12 cellular contexts compared by ENCODE assay signal in the genomic region with DNA sequence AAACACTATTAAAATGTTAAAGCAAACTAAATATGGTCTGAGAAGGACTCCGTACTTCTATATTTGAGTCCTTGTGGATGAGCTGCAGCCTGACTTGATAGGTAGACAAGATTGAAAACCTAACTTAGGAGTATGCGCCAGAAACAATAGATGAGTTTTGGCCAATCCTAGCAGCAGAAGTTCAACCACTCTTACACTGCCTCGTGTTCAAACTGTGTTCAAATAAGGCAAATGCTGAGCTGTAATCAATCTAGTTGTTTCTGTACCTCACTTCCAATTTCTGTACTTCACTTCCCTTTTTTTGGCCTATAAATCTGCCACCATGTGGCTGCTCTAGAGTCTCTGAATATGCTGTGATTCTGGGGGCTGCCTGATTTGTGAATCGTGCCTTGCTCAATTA. TPM values are rescaled to one million over a fixed set of nuclear protein-coding genes. Genes with fewer than 3 reads are reported as not detected.
DNase-seq lines count a peak whose midpoint lies in the region; ATAC-seq, FAIRE-seq and TF ChIP-seq lines count a peak whose summit lies in the region.
"Had no signal": no experiment of that assay in that cellular context is flagged by ENCODE, and none has a peak within 500 bp of the region (broad histone marks: within the 10 kb centered on the region; RNA-seq: fewer than 3 reads in every experiment).

No MANE protein-coding gene starts in this region.

- no peak overlapping the region for H3K9ac ChIP-seq in K562 (ENCODE audit: insufficient read depth in 1 of 2, low read depth in 2 of 2, low read length in 2 of 2)

- no peaks in the 10 kb centered on the region; the same call in 1 of the 2 replicates for H3K9me3 ChIP-seq in K562 (replicated peaks; ENCODE audit: control insufficient read depth, insufficient read depth, low read depth, low read length)

- FAIRE-seq in GM12891 (lab: Jason Lieb, UNC) (peak; percentile 61), K562 (lab: Jason Lieb, UNC) (peak; percentile 52)

- no peak for DNase-seq in GM12891 (ENCODE audit: insufficient read length, low spot score)
- DNase-seq in K562 (ENCODE audit: extremely low read depth in 1 of 4, low spot score in 3 of 4): peak in 2 of 4 experiments; percentile 9 to 51
- DNase-seq in activated CD4-positive, alpha-beta T cell treated with anti-CD3 and anti-CD28 coated beads, Interleukin-2, amount 50 U/mL, for 4 hours: no peak
- no peak for DNase-seq in DMS 273 (lab: John Stamatoyannopoulos, UW; ENCODE audit: unreplicated experiment)
- DNase-seq in lower leg skin (ENCODE audit: low spot score in 2 of 2): no peak
- no peak for DNase-seq in LoVo (ENCODE audit: low spot score)
- DNase-seq: activated CD8-positive, alpha-beta memory T cell treated with anti-CD3 and anti-CD28 coated beads, Interleukin-2, amount 10 ng/mL, durations not matched to agents 7 days and 5 days; CD4-positive, CD25-positive, alpha-beta regulatory T cell; effector CD8-positive, alpha-beta T cell; NCI-H524 had no signal

- no peaks in the 10 kb centered on the region for H3K4me1 ChIP-seq in K562 (replicated peaks in 1 of 2; ENCODE audit: control insufficient read depth in 2 of 2, insufficient read depth in 2 of 2, low read length in 2 of 2)

- POLR2A ChIA-PET in K562 (lab: Yijun Ruan, JAX): no interaction called here

- peak; percentile 25; the same call in 1 of the 2 replicates for TF ChIP-seq EP300 in K562 (IDR thresholded peaks at IDR 0.05; ENCODE audit: low read length)

- 22% methylated on average over 4 of the region's 4 CpGs for WGBS in K562 (ENCODE audit: insufficient coverage, low coverage, missing lambda C conversion rate)
- WGBS in lower leg skin, 2 donors: 71 to 73% methylated on average over 4 of the region's 4 CpGs

- BruUV-seq in K562 (replicated peaks; lab: Mats Ljungman, UMichigan): no TSS peak

- CTCF ChIA-PET in K562 (lab: Yijun Ruan, JAX; ENCODE audit: low intra/inter-chr PET ratio): no interaction called here

- TF ChIP-seq RAD21 in K562 (CRISPR knock-in tag; conservative IDR thresholded peaks at IDR 0.05 in 1 of 2, IDR thresholded peaks at IDR 0.05 in 1 of 2): no peak

- no peaks in the 10 kb centered on the region for H4K20me1 ChIP-seq in K562 (replicated peaks; ENCODE audit: control insufficient read depth, insufficient read depth, low read length)

- peaks cover 5% of the 10 kb centered on the region; the same call in 1 of the 3 replicates for H3K36me3 ChIP-seq in K562 (ENCODE audit: control insufficient read depth, insufficient read depth, low read length)

- H3K27me3 ChIP-seq in K562 (ENCODE audit: control insufficient read depth in 2 of 2, insufficient read depth in 2 of 2, low read length in 2 of 2): no peaks in the 10 kb centered on the region

- H2AFZ ChIP-seq in K562 (ENCODE audit: low read depth, low read length): no peak overlapping the region

- TF ChIP-seq CTCF in K562 (IDR thresholded peaks at IDR 0.05 in 2 of 3, conservative IDR thresholded peaks at IDR 0.05 in 1 of 3; ENCODE audit: insufficient read depth in 2 of 3, low read depth in 1 of 3, low read length in 3 of 3) (peak in 1 of 3 experiments; percentile 5; a peak in 1 of 6 replicates), lower leg skin (IDR thresholded peaks at IDR 0.05) (no peak)

- peak overlapping the region; percentile 11; the same call in 1 of the 2 replicates for H3K4me2 ChIP-seq in K562 (ENCODE audit: insufficient read depth, low read length)

- peaks cover 69% of the 10 kb centered on the region for H3K79me2 ChIP-seq in K562 (ENCODE audit: control insufficient read depth, insufficient read depth, low read length)

- ATAC-seq in GM21526 (IDR thresholded peaks at IDR 0.05; ENCODE audit: low FRiP score, unreplicated experiment) (peak; percentile 92), HG03520 (IDR thresholded peaks at IDR 0.05; ENCODE audit: unreplicated experiment) (peak; percentile 76), K562 (peak; percentile 68)
- ATAC-seq: activated CD8-positive, alpha-beta memory T cell treated with anti-CD3 and anti-CD28 coated beads, Interleukin-2, amount 10 ng/mL, durations not matched to agents 7 days and 5 days had no signal

- no peak overlapping the region for H3K27ac ChIP-seq in K562 (ENCODE audit: extremely low read depth, low read depth, low read length)

- no peak for TF ChIP-seq POLR2A in GM12891 (IDR thresholded peaks at IDR 0.05; ENCODE audit: low read depth, low read length)
- no peak for TF ChIP-seq POLR2A in K562 (conservative IDR thresholded peaks at IDR 0.05)
- no peak for TF ChIP-seq POLR2A in lower leg skin (IDR thresholded peaks at IDR 0.05)

- no peaks in the 10 kb centered on the region for H3K9me1 ChIP-seq in K562 (ENCODE audit: control insufficient read depth, insufficient read depth, low read length)

- intact Hi-C loops in K562 (cut with micrococcal nuclease) (loop anchor here (5.0 kb wide), 1 partner anchor 102 kb away; no protein-coding TSS in a partner anchor), lower leg skin (cut with DNase I; ENCODE audit: low total_unique reads) (no loop called here)

- H3K4me3 ChIP-seq in K562 (no peak overlapping the region), lower leg skin (ENCODE audit: low read depth, poor library complexity, severe bottlenecking) (no peak overlapping the region)

- in situ Hi-C loops in K562 (cut with MboI): loop anchor here (10.0 kb wide), 1 partner anchor 350 kb away; no protein-coding TSS in a partner anchor

TF ChIP-seq in GM12891, 5 proteins besides CTCF, POLR2A, EP300 and RAD21:
- TF ChIP-seq SPI1 (IDR thresholded peaks at IDR 0.05; ENCODE audit: low read depth, low read length) (peak; percentile 96), POU2F2 (IDR thresholded peaks at IDR 0.05; ENCODE audit: low read depth, low read length) (no peak), PAX5 (IDR thresholded peaks at IDR 0.05; ENCODE audit: insufficient read depth, low read length, severe bottlenecking) (no peak), TAF1 (IDR thresholded peaks at IDR 0.05; ENCODE audit: low read depth, low read length) (no peak)
TF ChIP-seq in GM12891: peak in this region for 1.

TF ChIP-seq in K562, 482 proteins besides CTCF, POLR2A, EP300 and RAD21 (continues in another document):
- TF ChIP-seq TAF9B (IDR thresholded peaks at IDR 0.05; ENCODE audit: partially characterized antibody) (no peak), MYC (IDR thresholded peaks at IDR 0.05; ENCODE audit: low read depth, low read length) (peak; percentile 53), MYC (CRISPR knock-in tag; IDR thresholded peaks at IDR 0.05; ENCODE audit: borderline replicate concordance, low read depth) (no peak), NRF1 (conservative IDR thresholded peaks at IDR 0.05 in 1 of 2, IDR thresholded peaks at IDR 0.05 in 1 of 2) (peak; percentile 51; a peak in 3 of 4 replicates), ZKSCAN1 (IDR thresholded peaks at IDR 0.05; ENCODE audit: low read depth, low read length) (no peak), TARDBP (IDR thresholded peaks at IDR 0.05) (no peak), C11orf30 (IDR thresholded peaks at IDR 0.05; ENCODE audit: low read depth) (0 out of 2 replicates have a peak, but pooled peaks have one; percentile 11), CREM (IDR thresholded peaks at IDR 0.05; ENCODE audit: low read depth) (0 out of 2 replicates have a peak, but pooled peaks have one; percentile 13)
- TF ChIP-seq, protein P1, sequence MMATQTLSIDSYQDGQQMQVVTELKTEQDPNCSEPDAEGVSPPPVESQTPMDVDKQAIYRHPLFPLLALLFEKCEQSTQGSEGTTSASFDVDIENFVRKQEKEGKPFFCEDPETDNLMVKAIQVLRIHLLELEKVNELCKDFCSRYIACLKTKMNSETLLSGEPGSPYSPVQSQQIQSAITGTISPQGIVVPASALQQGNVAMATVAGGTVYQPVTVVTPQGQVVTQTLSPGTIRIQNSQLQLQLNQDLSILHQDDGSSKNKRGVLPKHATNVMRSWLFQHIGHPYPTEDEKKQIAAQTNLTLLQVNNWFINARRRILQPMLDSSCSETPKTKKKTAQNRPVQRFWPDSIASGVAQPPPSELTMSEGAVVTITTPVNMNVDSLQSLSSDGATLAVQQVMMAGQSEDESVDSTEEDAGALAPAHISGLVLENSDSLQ (IDR thresholded peaks at IDR 0.05): peak; percentile 84
- TF ChIP-seq, protein P2, sequence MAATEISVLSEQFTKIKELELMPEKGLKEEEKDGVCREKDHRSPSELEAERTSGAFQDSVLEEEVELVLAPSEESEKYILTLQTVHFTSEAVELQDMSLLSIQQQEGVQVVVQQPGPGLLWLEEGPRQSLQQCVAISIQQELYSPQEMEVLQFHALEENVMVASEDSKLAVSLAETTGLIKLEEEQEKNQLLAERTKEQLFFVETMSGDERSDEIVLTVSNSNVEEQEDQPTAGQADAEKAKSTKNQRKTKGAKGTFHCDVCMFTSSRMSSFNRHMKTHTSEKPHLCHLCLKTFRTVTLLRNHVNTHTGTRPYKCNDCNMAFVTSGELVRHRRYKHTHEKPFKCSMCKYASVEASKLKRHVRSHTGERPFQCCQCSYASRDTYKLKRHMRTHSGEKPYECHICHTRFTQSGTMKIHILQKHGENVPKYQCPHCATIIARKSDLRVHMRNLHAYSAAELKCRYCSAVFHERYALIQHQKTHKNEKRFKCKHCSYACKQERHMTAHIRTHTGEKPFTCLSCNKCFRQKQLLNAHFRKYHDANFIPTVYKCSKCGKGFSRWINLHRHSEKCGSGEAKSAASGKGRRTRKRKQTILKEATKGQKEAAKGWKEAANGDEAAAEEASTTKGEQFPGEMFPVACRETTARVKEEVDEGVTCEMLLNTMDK (IDR thresholded peaks at IDR 0.05; ENCODE audit: borderline replicate concordance, insufficient read depth, low read depth, low read length, poor library complexity, severe bottlenecking): peak; percentile 11

RNA-seq across cellular contexts. Expression of a gene that starts 13.2 kb away (rescaled TPM):
- polyA plus RNA-seq in GM12891 (2012; ENCODE audit: low read depth, missing spikeins): 24.6 TPM
- 38.5 and 69.1 TPM in 2 replicates for total RNA-seq in K562 (2011; cell fraction: chromatin; rRNA removed; ENCODE audit: low replicate concordance)
- 36.2 and 45.5 TPM in 2 replicates for total RNA-seq in K562 (2011; cell fraction: nucleolus; rRNA removed)
- total RNA-seq in K562 (2011; cell fraction: nucleoplasm; rRNA removed): 60.6 and 64.2 TPM in 2 replicates
- total RNA-seq in K562 (2014; rRNA removed) (27.3 and 28.8 TPM in 2 replicates), K562 (2014; rRNA removed; fragmentation: Illumina TruSeq; extraction: Trizol) (59.6 and 71.7 TPM in 2 replicates), K562 (2015; rRNA removed; fragmentation: Illumina TruSeq; extraction: Trizol) (36.1 and 39.7 TPM in 2 replicates), K562 (2021) (31.7 and 34.3 TPM in 2 replicates), lower leg skin (100 to 1,000 TPM; 125 to 159 (median 134) TPM)
- polyA plus RNA-seq in K562 (2011; rRNA removed) (41.2 and 64.6 TPM in 2 replicates), K562 (2014; fragmentation: Illumina TruSeq; extraction: Trizol) (46.1 and 47.9 TPM in 2 replicates), K562 (2014; fragmentation: Nextera tagmentation; extraction: Ambion mirVana) (10 to 100 TPM; 33.2 to 37.3 TPM), K562 (2014; rRNA removed) (41.0 and 42.2 TPM in 2 replicates)
- polyA plus RNA-seq in K562 (2011; cell fraction: cytosol; rRNA removed): 11.4 and 28.5 TPM in 2 replicates
- polyA plus RNA-seq in K562 (2011; cell fraction: nucleus; rRNA removed): 5.9 and 7.8 TPM in 2 replicates
- 36.2 and 48.5 TPM in 2 replicates for polyA plus RNA-seq in K562 (2012)
- polyA minus RNA-seq in K562 (2011; rRNA and poly(A)+ RNA removed): 84.9 and 96.4 TPM in 2 replicates
- polyA minus RNA-seq in K562 (2011; cell fraction: cytosol; rRNA and poly(A)+ RNA removed): 25.8 and 31.9 TPM in 2 replicates
- polyA minus RNA-seq in K562 (2011; cell fraction: nucleus; rRNA and poly(A)+ RNA removed): 10.9 and 19.4 TPM in 2 replicates
